ENCODE assay signal across 1 cellular context in the genomic region with DNA sequence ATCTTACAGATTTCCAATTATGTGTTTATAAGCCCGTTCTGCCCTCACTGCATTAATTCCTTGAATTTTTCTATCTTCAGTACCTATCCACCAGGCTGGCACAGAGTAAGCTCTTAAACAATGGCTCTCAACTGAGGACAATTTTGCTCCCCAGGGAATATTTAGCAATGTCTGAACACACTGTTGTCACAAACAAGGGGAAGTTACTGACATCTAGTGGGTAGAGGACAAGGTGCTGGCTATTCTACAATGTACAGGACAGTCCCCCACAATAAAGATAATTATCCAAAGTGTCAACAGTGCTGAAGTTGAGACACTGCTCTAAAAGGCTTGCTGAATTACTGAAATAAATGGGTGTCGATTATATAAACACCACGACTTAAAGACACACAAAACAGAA.
TF ChIP-seq lines count a peak whose summit lies in the region.

No MANE protein-coding gene starts in this region.

TF ChIP-seq in HepG2, 621 proteins besides CTCF, POLR2A, EP300 and RAD21 (continued from another document):
- TF ChIP-seq, protein P1, sequence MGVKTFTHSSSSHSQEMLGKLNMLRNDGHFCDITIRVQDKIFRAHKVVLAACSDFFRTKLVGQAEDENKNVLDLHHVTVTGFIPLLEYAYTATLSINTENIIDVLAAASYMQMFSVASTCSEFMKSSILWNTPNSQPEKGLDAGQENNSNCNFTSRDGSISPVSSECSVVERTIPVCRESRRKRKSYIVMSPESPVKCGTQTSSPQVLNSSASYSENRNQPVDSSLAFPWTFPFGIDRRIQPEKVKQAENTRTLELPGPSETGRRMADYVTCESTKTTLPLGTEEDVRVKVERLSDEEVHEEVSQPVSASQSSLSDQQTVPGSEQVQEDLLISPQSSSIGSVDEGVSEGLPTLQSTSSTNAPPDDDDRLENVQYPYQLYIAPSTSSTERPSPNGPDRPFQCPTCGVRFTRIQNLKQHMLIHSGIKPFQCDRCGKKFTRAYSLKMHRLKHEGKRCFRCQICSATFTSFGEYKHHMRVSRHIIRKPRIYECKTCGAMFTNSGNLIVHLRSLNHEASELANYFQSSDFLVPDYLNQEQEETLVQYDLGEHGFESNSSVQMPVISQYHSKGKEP (CRISPR knock-in tag; IDR thresholded peaks at IDR 0.05): no peak
- TF ChIP-seq ZNF326 (CRISPR knock-in tag; IDR thresholded peaks at IDR 0.05; ENCODE audit: borderline replicate concordance) (no peak), RARG (CRISPR knock-in tag; IDR thresholded peaks at IDR 0.05; ENCODE audit: low read depth) (no peak), SAP130 (CRISPR knock-in tag; IDR thresholded peaks at IDR 0.05; ENCODE audit: low read depth) (peak; percentile 34; the same call in 1 of the 2 replicates), MXD4 (CRISPR knock-in tag; IDR thresholded peaks at IDR 0.05) (no peak), SMAD3 (CRISPR knock-in tag; IDR thresholded peaks at IDR 0.05) (0 out of 2 replicates have a peak, but pooled peaks have one; percentile 47), CHD4 (IDR thresholded peaks at IDR 0.05; ENCODE audit: borderline replicate concordance, low read length) (no peak), AHR (CRISPR knock-in tag; IDR thresholded peaks at IDR 0.05) (no peak), TP53 (CRISPR knock-in tag; conservative IDR thresholded peaks at IDR 0.05) (no peak), AGO2 (optimal IDR thresholded peaks at IDR 0.05; ENCODE audit: low read depth, low read length) (no peak), SCMH1 (CRISPR knock-in tag; IDR thresholded peaks at IDR 0.05; ENCODE audit: borderline replicate concordance) (no peak), ZFP36L2 (CRISPR knock-in tag; IDR thresholded peaks at IDR 0.05) (no peak), STAG1 (CRISPR knock-in tag; IDR thresholded peaks at IDR 0.05) (peak; percentile 67), ZFAT (CRISPR knock-in tag; conservative IDR thresholded peaks at IDR 0.05) (no peak), ZNF720 (CRISPR knock-in tag; IDR thresholded peaks at IDR 0.05) (no peak), ADNP (CRISPR knock-in tag; IDR thresholded peaks at IDR 0.05) (no peak), RNF2 (conservative IDR thresholded peaks at IDR 0.05; ENCODE audit: low read depth) (no peak), KDM5B (CRISPR knock-in tag; IDR thresholded peaks at IDR 0.05; ENCODE audit: borderline replicate concordance) (no peak)
- TF ChIP-seq, protein P2, sequence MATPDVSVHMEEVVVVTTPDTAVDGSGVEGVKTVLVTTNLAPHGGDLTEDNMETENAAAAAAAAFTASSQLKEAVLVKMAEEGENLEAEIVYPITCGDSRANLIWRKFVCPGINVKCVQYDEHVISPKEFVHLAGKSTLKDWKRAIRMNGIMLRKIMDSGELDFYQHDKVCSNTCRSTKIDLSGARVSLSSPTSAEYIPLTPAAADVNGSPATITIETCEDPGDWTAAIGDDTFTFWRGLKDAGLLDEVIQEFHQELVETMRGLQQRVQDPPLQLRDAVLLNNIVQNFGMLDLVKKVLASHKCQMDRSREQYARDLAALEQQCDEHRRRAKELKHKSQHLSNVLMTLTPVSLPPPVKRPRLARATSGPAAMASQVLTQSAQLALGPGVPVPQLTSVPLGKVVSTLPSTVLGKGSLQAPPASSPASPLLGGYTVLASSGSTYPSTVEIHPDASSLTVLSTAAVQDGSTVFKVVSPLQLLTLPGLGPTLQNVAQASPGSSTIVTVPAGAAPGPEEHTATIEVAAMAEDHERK (CRISPR knock-in tag; IDR thresholded peaks at IDR 0.05; ENCODE audit: low read depth): no peak
- TF ChIP-seq, protein P3, sequence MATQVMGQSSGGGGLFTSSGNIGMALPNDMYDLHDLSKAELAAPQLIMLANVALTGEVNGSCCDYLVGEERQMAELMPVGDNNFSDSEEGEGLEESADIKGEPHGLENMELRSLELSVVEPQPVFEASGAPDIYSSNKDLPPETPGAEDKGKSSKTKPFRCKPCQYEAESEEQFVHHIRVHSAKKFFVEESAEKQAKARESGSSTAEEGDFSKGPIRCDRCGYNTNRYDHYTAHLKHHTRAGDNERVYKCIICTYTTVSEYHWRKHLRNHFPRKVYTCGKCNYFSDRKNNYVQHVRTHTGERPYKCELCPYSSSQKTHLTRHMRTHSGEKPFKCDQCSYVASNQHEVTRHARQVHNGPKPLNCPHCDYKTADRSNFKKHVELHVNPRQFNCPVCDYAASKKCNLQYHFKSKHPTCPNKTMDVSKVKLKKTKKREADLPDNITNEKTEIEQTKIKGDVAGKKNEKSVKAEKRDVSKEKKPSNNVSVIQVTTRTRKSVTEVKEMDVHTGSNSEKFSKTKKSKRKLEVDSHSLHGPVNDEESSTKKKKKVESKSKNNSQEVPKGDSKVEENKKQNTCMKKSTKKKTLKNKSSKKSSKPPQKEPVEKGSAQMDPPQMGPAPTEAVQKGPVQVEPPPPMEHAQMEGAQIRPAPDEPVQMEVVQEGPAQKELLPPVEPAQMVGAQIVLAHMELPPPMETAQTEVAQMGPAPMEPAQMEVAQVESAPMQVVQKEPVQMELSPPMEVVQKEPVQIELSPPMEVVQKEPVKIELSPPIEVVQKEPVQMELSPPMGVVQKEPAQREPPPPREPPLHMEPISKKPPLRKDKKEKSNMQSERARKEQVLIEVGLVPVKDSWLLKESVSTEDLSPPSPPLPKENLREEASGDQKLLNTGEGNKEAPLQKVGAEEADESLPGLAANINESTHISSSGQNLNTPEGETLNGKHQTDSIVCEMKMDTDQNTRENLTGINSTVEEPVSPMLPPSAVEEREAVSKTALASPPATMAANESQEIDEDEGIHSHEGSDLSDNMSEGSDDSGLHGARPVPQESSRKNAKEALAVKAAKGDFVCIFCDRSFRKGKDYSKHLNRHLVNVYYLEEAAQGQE (IDR thresholded peaks at IDR 0.05; ENCODE audit: borderline replicate concordance in 1 of 2, low read depth in 1 of 2, low read length in 2 of 2): no peak
- TF ChIP-seq, protein P4, sequence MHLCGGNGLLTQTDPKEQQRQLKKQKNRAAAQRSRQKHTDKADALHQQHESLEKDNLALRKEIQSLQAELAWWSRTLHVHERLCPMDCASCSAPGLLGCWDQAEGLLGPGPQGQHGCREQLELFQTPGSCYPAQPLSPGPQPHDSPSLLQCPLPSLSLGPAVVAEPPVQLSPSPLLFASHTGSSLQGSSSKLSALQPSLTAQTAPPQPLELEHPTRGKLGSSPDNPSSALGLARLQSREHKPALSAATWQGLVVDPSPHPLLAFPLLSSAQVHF (CRISPR knock-in tag; IDR thresholded peaks at IDR 0.05): no peak
- TF ChIP-seq, protein P5, sequence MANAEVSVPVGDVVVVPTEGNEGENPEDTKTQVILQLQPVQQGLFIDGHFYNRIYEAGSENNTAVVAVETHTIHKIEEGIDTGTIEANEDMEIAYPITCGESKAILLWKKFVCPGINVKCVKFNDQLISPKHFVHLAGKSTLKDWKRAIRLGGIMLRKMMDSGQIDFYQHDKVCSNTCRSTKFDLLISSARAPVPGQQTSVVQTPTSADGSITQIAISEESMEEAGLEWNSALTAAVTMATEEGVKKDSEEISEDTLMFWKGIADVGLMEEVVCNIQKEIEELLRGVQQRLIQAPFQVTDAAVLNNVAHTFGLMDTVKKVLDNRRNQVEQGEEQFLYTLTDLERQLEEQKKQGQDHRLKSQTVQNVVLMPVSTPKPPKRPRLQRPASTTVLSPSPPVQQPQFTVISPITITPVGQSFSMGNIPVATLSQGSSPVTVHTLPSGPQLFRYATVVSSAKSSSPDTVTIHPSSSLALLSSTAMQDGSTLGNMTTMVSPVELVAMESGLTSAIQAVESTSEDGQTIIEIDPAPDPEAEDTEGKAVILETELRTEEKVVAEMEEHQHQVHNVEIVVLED (CRISPR knock-in tag; IDR thresholded peaks at IDR 0.05; ENCODE audit: borderline replicate concordance): 0 out of 2 replicates have a peak, but pooled peaks have one; percentile 33
- TF ChIP-seq, protein P6, sequence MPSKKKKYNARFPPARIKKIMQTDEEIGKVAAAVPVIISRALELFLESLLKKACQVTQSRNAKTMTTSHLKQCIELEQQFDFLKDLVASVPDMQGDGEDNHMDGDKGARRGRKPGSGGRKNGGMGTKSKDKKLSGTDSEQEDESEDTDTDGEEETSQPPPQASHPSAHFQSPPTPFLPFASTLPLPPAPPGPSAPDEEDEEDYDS (CRISPR knock-in tag; IDR thresholded peaks at IDR 0.05): no peak
- TF ChIP-seq, protein P7, sequence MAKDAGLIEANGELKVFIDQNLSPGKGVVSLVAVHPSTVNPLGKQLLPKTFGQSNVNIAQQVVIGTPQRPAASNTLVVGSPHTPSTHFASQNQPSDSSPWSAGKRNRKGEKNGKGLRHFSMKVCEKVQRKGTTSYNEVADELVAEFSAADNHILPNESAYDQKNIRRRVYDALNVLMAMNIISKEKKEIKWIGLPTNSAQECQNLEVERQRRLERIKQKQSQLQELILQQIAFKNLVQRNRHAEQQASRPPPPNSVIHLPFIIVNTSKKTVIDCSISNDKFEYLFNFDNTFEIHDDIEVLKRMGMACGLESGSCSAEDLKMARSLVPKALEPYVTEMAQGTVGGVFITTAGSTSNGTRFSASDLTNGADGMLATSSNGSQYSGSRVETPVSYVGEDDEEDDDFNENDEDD (CRISPR knock-in tag; IDR thresholded peaks at IDR 0.05; ENCODE audit: borderline replicate concordance): no peak
- TF ChIP-seq, protein P8, sequence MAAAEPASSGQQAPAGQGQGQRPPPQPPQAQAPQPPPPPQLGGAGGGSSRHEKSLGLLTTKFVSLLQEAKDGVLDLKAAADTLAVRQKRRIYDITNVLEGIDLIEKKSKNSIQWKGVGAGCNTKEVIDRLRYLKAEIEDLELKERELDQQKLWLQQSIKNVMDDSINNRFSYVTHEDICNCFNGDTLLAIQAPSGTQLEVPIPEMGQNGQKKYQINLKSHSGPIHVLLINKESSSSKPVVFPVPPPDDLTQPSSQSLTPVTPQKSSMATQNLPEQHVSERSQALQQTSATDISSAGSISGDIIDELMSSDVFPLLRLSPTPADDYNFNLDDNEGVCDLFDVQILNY (CRISPR knock-in tag; conservative IDR thresholded peaks at IDR 0.05): no peak
- TF ChIP-seq, protein P9, sequence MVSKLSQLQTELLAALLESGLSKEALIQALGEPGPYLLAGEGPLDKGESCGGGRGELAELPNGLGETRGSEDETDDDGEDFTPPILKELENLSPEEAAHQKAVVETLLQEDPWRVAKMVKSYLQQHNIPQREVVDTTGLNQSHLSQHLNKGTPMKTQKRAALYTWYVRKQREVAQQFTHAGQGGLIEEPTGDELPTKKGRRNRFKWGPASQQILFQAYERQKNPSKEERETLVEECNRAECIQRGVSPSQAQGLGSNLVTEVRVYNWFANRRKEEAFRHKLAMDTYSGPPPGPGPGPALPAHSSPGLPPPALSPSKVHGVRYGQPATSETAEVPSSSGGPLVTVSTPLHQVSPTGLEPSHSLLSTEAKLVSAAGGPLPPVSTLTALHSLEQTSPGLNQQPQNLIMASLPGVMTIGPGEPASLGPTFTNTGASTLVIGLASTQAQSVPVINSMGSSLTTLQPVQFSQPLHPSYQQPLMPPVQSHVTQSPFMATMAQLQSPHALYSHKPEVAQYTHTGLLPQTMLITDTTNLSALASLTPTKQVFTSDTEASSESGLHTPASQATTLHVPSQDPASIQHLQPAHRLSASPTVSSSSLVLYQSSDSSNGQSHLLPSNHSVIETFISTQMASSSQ (IDR thresholded peaks at IDR 0.05; ENCODE audit: low read depth): no peak
- TF ChIP-seq, protein P9 (CRISPR knock-in tag; IDR thresholded peaks at IDR 0.05; ENCODE audit: borderline replicate concordance): no peak
- TF ChIP-seq, protein P10, sequence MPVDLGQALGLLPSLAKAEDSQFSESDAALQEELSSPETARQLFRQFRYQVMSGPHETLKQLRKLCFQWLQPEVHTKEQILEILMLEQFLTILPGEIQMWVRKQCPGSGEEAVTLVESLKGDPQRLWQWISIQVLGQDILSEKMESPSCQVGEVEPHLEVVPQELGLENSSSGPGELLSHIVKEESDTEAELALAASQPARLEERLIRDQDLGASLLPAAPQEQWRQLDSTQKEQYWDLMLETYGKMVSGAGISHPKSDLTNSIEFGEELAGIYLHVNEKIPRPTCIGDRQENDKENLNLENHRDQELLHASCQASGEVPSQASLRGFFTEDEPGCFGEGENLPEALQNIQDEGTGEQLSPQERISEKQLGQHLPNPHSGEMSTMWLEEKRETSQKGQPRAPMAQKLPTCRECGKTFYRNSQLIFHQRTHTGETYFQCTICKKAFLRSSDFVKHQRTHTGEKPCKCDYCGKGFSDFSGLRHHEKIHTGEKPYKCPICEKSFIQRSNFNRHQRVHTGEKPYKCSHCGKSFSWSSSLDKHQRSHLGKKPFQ (CRISPR knock-in tag; IDR thresholded peaks at IDR 0.05; ENCODE audit: insufficient replicate concordance): no peak
- TF ChIP-seq, protein P11, sequence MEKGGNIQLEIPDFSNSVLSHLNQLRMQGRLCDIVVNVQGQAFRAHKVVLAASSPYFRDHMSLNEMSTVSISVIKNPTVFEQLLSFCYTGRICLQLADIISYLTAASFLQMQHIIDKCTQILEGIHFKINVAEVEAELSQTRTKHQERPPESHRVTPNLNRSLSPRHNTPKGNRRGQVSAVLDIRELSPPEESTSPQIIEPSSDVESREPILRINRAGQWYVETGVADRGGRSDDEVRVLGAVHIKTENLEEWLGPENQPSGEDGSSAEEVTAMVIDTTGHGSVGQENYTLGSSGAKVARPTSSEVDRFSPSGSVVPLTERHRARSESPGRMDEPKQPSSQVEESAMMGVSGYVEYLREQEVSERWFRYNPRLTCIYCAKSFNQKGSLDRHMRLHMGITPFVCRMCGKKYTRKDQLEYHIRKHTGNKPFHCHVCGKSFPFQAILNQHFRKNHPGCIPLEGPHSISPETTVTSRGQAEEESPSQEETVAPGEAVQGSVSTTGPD (CRISPR knock-in tag; IDR thresholded peaks at IDR 0.05): no peak
- TF ChIP-seq, protein P12, sequence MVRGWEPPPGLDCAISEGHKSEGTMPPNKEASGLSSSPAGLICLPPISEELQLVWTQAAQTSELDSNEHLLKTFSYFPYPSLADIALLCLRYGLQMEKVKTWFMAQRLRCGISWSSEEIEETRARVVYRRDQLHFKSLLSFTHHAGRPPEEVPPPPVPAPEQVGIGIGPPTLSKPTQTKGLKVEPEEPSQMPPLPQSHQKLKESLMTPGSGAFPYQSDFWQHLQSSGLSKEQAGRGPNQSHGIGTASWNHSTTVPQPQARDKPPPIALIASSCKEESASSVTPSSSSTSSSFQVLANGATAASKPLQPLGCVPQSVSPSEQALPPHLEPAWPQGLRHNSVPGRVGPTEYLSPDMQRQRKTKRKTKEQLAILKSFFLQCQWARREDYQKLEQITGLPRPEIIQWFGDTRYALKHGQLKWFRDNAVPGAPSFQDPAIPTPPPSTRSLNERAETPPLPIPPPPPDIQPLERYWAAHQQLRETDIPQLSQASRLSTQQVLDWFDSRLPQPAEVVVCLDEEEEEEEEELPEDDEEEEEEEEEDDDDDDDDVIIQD (CRISPR knock-in tag; IDR thresholded peaks at IDR 0.05; ENCODE audit: low read depth): no peak
